1 cellular context compared by ENCODE assay signal in the genomic region with DNA sequence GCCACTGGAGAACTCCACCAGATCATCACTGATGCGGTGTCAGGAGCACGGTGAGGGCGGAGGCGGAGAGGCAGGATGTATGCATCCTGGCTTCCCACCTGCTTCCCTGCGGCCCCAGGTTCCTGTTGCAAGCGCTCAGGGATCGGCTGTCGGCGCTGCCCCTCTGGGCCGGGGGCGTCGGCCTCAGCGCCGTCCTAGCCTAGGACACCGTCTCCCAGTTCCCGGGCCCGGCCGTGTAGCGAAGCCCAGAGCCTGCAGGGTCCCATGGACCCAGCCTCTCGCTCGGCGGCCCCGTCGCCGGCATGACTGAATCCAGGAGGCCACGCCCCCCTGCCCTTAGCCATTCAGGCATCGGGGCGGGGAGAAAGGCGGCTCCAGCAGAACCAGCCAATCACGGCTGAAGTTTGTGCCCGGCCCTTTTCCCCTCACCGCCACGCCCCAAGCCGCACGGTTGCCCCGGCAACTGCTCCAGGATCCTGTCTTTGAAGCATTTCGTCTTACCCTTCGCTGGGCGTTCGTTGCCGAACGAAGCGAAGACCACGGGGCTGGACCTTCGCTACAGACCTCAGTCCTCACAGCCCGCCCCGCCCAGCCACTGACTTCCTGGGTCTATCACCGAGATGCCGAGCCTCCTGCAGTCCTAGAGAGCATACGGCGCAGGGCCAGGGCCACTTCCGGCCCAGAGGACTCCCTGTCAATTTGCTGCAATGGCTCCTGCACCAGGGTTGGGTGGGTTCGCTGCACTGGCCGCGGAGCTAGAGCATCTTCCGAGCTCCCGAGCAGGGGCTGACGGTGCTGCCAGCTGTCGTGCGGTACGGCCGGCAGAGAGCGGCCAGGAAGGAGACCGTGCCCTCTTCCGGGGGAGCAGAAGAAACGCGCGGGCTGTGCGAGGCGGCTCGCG.
TF ChIP-seq lines count a peak whose summit lies in the region.

No MANE protein-coding gene starts in this region.

TF ChIP-seq in GM12878, 131 proteins besides CTCF, POLR2A, EP300 and RAD21 (continues in another document):
- peak; percentile 61 for TF ChIP-seq LARP7 (IDR thresholded peaks at IDR 0.05)
- TF ChIP-seq GABPA (IDR thresholded peaks at IDR 0.05; ENCODE audit: low read depth): peak; percentile 84
- TF ChIP-seq, protein P1, sequence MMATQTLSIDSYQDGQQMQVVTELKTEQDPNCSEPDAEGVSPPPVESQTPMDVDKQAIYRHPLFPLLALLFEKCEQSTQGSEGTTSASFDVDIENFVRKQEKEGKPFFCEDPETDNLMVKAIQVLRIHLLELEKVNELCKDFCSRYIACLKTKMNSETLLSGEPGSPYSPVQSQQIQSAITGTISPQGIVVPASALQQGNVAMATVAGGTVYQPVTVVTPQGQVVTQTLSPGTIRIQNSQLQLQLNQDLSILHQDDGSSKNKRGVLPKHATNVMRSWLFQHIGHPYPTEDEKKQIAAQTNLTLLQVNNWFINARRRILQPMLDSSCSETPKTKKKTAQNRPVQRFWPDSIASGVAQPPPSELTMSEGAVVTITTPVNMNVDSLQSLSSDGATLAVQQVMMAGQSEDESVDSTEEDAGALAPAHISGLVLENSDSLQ (IDR thresholded peaks at IDR 0.05): peak; percentile 76
- no peak for TF ChIP-seq MYC (IDR thresholded peaks at IDR 0.05; ENCODE audit: insufficient read depth, insufficient read length, insufficient replicate concordance, low read length, severe bottlenecking)
- peak; percentile 56; the same call in 1 of the 2 replicates for TF ChIP-seq HCFC1 (IDR thresholded peaks at IDR 0.05; ENCODE audit: low read length)
- TF ChIP-seq MEF2A (IDR thresholded peaks at IDR 0.05; ENCODE audit: insufficient read depth, low read depth, low read length): no peak
- TF ChIP-seq, protein P2, sequence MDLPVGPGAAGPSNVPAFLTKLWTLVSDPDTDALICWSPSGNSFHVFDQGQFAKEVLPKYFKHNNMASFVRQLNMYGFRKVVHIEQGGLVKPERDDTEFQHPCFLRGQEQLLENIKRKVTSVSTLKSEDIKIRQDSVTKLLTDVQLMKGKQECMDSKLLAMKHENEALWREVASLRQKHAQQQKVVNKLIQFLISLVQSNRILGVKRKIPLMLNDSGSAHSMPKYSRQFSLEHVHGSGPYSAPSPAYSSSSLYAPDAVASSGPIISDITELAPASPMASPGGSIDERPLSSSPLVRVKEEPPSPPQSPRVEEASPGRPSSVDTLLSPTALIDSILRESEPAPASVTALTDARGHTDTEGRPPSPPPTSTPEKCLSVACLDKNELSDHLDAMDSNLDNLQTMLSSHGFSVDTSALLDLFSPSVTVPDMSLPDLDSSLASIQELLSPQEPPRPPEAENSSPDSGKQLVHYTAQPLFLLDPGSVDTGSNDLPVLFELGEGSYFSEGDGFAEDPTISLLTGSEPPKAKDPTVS (IDR thresholded peaks at IDR 0.05; ENCODE audit: low read depth, low read length): no peak
- TF ChIP-seq BRCA1 (IDR thresholded peaks at IDR 0.05; ENCODE audit: low read depth, low read length): no peak
- no peak for TF ChIP-seq WRNIP1 (IDR thresholded peaks at IDR 0.05; ENCODE audit: borderline replicate concordance, low read depth, low read length)
- no peak for TF ChIP-seq FOXK2 (IDR thresholded peaks at IDR 0.05)
- TF ChIP-seq TBL1XR1 (IDR thresholded peaks at IDR 0.05; ENCODE audit: low read depth, low read length): 0 out of 2 replicates have a peak, but pooled peaks have one; percentile 36
- TF ChIP-seq HDAC6 (IDR thresholded peaks at IDR 0.05; ENCODE audit: unreplicated experiment): no peak
- peak; percentile 81 for TF ChIP-seq POLR2AphosphoS5 (IDR thresholded peaks at IDR 0.05; ENCODE audit: low read length)
- TF ChIP-seq, protein P3, sequence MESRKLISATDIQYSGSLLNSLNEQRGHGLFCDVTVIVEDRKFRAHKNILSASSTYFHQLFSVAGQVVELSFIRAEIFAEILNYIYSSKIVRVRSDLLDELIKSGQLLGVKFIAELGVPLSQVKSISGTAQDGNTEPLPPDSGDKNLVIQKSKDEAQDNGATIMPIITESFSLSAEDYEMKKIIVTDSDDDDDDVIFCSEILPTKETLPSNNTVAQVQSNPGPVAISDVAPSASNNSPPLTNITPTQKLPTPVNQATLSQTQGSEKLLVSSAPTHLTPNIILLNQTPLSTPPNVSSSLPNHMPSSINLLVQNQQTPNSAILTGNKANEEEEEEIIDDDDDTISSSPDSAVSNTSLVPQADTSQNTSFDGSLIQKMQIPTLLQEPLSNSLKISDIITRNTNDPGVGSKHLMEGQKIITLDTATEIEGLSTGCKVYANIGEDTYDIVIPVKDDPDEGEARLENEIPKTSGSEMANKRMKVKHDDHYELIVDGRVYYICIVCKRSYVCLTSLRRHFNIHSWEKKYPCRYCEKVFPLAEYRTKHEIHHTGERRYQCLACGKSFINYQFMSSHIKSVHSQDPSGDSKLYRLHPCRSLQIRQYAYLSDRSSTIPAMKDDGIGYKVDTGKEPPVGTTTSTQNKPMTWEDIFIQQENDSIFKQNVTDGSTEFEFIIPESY (IDR thresholded peaks at IDR 0.05): no peak
- peak; percentile 92 for TF ChIP-seq SIN3A (IDR thresholded peaks at IDR 0.05; ENCODE audit: low read depth, low read length)
- no peak for TF ChIP-seq RCOR1 (conservative IDR thresholded peaks at IDR 0.05; ENCODE audit: low read depth, low read length)
- TF ChIP-seq DPF2 (IDR thresholded peaks at IDR 0.05): peak; percentile 29; the same call in 1 of the 2 replicates
- TF ChIP-seq TCF12 (IDR thresholded peaks at IDR 0.05; ENCODE audit: low read depth, low read length): peak; percentile 21; the same call in 1 of the 2 replicates
- no peak for TF ChIP-seq CHD2 (IDR thresholded peaks at IDR 0.05; ENCODE audit: borderline replicate concordance, low read depth, low read length)
- TF ChIP-seq, protein P4, sequence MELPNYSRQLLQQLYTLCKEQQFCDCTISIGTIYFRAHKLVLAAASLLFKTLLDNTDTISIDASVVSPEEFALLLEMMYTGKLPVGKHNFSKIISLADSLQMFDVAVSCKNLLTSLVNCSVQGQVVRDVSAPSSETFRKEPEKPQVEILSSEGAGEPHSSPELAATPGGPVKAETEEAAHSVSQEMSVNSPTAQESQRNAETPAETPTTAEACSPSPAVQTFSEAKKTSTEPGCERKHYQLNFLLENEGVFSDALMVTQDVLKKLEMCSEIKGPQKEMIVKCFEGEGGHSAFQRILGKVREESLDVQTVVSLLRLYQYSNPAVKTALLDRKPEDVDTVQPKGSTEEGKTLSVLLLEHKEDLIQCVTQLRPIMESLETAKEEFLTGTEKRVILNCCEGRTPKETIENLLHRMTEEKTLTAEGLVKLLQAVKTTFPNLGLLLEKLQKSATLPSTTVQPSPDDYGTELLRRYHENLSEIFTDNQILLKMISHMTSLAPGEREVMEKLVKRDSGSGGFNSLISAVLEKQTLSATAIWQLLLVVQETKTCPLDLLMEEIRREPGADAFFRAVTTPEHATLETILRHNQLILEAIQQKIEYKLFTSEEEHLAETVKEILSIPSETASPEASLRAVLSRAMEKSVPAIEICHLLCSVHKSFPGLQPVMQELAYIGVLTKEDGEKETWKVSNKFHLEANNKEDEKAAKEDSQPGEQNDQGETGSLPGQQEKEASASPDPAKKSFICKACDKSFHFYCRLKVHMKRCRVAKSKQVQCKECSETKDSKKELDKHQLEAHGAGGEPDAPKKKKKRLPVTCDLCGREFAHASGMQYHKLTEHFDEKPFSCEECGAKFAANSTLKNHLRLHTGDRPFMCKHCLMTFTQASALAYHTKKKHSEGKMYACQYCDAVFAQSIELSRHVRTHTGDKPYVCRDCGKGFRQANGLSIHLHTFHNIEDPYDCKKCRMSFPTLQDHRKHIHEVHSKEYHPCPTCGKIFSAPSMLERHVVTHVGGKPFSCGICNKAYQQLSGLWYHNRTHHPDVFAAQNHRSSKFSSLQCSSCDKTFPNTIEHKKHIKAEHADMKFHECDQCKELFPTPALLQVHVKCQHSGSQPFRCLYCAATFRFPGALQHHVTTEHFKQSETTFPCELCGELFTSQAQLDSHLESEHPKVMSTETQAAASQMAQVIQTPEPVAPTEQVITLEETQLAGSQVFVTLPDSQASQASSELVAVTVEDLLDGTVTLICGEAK (IDR thresholded peaks at IDR 0.05; ENCODE audit: borderline replicate concordance): peak; percentile 88
- TF ChIP-seq SREBF2 (IDR thresholded peaks at IDR 0.05; ENCODE audit: low read length): no peak
- TF ChIP-seq POU2F2 (IDR thresholded peaks at IDR 0.05; ENCODE audit: borderline replicate concordance, low read depth, low read length): peak; percentile 9; the same call in 1 of the 3 replicates
- no peak for TF ChIP-seq RELA (IDR thresholded peaks at IDR 0.05; ENCODE audit: borderline replicate concordance, partially characterized antibody)
- TF ChIP-seq RFX5 (IDR thresholded peaks at IDR 0.05; ENCODE audit: low read depth, low read length): 0 out of 2 replicates have a peak, but pooled peaks have one; percentile 42
- TF ChIP-seq SUPT20H (IDR thresholded peaks at IDR 0.05; ENCODE audit: borderline replicate concordance, control insufficient read depth, low read depth, low read length): no peak
- TF ChIP-seq EGR1 (IDR thresholded peaks at IDR 0.05; ENCODE audit: borderline replicate concordance in 1 of 2, low read depth in 2 of 2, low read length in 2 of 2): no peak; a peak in 1 of 3 replicates
- no peak for TF ChIP-seq ZNF622 (IDR thresholded peaks at IDR 0.05)
- TF ChIP-seq SP1 (IDR thresholded peaks at IDR 0.05; ENCODE audit: low read depth, low read length): peak; percentile 77
- TF ChIP-seq, protein P5, sequence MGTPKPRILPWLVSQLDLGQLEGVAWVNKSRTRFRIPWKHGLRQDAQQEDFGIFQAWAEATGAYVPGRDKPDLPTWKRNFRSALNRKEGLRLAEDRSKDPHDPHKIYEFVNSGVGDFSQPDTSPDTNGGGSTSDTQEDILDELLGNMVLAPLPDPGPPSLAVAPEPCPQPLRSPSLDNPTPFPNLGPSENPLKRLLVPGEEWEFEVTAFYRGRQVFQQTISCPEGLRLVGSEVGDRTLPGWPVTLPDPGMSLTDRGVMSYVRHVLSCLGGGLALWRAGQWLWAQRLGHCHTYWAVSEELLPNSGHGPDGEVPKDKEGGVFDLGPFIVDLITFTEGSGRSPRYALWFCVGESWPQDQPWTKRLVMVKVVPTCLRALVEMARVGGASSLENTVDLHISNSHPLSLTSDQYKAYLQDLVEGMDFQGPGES (IDR thresholded peaks at IDR 0.05): no peak
- no peak for TF ChIP-seq CEBPB (IDR thresholded peaks at IDR 0.05; ENCODE audit: borderline replicate concordance in 1 of 2, low read depth in 2 of 2, low read length in 2 of 2)
- no peak for TF ChIP-seq EZH2 (IDR thresholded peaks at IDR 0.05; ENCODE audit: borderline replicate concordance, control insufficient read depth, low read depth, low read length)
- peak; percentile 55 for TF ChIP-seq RUNX3 (IDR thresholded peaks at IDR 0.05; ENCODE audit: low read length)
- TF ChIP-seq KAT2A (conservative IDR thresholded peaks at IDR 0.05; ENCODE audit: control insufficient read depth, low read depth, low read length): no peak
- peak; percentile 96 for TF ChIP-seq BMI1 (IDR thresholded peaks at IDR 0.05; ENCODE audit: borderline replicate concordance)
- TF ChIP-seq MTA3 (IDR thresholded peaks at IDR 0.05; ENCODE audit: borderline replicate concordance, low read length): no peak
- TF ChIP-seq, protein P6, sequence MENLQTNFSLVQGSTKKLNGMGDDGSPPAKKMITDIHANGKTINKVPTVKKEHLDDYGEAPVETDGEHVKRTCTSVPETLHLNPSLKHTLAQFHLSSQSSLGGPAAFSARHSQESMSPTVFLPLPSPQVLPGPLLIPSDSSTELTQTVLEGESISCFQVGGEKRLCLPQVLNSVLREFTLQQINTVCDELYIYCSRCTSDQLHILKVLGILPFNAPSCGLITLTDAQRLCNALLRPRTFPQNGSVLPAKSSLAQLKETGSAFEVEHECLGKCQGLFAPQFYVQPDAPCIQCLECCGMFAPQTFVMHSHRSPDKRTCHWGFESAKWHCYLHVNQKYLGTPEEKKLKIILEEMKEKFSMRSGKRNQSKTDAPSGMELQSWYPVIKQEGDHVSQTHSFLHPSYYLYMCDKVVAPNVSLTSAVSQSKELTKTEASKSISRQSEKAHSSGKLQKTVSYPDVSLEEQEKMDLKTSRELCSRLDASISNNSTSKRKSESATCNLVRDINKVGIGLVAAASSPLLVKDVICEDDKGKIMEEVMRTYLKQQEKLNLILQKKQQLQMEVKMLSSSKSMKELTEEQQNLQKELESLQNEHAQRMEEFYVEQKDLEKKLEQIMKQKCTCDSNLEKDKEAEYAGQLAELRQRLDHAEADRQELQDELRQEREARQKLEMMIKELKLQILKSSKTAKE (IDR thresholded peaks at IDR 0.05; ENCODE audit: low read depth, poor library complexity, severe bottlenecking): no peak
- TF ChIP-seq NFIC (IDR thresholded peaks at IDR 0.05; ENCODE audit: low read depth, low read length): no peak
- 0 out of 2 replicates have a peak, but pooled peaks have one; percentile 5 for TF ChIP-seq CBFB (IDR thresholded peaks at IDR 0.05; ENCODE audit: low read depth)
- TF ChIP-seq BCL11A (IDR thresholded peaks at IDR 0.05; ENCODE audit: low read depth, low read length): no peak
- TF ChIP-seq SPI1 (IDR thresholded peaks at IDR 0.05; ENCODE audit: borderline replicate concordance, insufficient read depth, low read depth, low read length): peak; percentile 20; the same call in 1 of the 2 replicates
- 0 out of 2 replicates have a peak, but pooled peaks have one; percentile 10 for TF ChIP-seq IRF4 (IDR thresholded peaks at IDR 0.05; ENCODE audit: low read depth, low read length)
- TF ChIP-seq CREM (IDR thresholded peaks at IDR 0.05; ENCODE audit: low read depth): no peak
- peak; percentile 91 for TF ChIP-seq YY1 (IDR thresholded peaks at IDR 0.05; ENCODE audit: low read depth, low read length)
- TF ChIP-seq, protein P7, sequence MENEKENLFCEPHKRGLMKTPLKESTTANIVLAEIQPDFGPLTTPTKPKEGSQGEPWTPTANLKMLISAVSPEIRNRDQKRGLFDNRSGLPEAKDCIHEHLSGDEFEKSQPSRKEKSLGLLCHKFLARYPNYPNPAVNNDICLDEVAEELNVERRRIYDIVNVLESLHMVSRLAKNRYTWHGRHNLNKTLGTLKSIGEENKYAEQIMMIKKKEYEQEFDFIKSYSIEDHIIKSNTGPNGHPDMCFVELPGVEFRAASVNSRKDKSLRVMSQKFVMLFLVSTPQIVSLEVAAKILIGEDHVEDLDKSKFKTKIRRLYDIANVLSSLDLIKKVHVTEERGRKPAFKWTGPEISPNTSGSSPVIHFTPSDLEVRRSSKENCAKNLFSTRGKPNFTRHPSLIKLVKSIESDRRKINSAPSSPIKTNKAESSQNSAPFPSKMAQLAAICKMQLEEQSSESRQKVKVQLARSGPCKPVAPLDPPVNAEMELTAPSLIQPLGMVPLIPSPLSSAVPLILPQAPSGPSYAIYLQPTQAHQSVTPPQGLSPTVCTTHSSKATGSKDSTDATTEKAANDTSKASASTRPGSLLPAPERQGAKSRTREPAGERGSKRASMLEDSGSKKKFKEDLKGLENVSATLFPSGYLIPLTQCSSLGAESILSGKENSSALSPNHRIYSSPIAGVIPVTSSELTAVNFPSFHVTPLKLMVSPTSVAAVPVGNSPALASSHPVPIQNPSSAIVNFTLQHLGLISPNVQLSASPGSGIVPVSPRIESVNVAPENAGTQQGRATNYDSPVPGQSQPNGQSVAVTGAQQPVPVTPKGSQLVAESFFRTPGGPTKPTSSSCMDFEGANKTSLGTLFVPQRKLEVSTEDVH (IDR thresholded peaks at IDR 0.05; ENCODE audit: low read depth, partially characterized antibody): peak; percentile 58
